Comparison of ENCODE assay signal across 15 cellular contexts in genomic region chr3:139540686-139541085, GRCh38. TPM values are rescaled to one million over a fixed set of nuclear protein-coding genes. Genes with fewer than 3 reads are reported as not detected.
DNase-seq lines count a peak whose midpoint lies in the region; FAIRE-seq and TF ChIP-seq lines count a peak whose summit lies in the region.
"Had no signal": no experiment of that assay in that cellular context is flagged by ENCODE, and none has a peak within 500 bp of the region (broad histone marks: within the 10 kb centered on the region; RNA-seq: fewer than 3 reads in every experiment).

No MANE protein-coding gene starts in this region.

- H3K4me3 Mint-ChIP-seq in brain (peak overlapping the region; percentile 34 to 85 (median 76)), nephron progenitor cell (peak overlapping the region; percentile 89)
- H3K4me3 Mint-ChIP-seq: activated naive CD4-positive, alpha-beta T cell treated with anti-CD3 and anti-CD28 coated beads, Interleukin-2, amount 10 ng/mL, durations not matched to agents 7 days and 5 days had no signal

- H3K36me3 ChIP-seq in ES-I3 (ENCODE audit: insufficient read depth, low read length): no peaks in the 10 kb centered on the region; the same call in 1 of the 2 replicates
- H3K36me3 ChIP-seq in spleen: no peaks in the 10 kb centered on the region

- peak overlapping the region in 2 of 8 donors; percentile 69 to 81 for H3K27ac ChIP-seq in spleen

- H3K36me3 Mint-ChIP-seq in brain (peaks cover 6% of the 10 kb centered on the region), nephron progenitor cell (ENCODE audit: low read depth) (peaks cover 41% of the 10 kb centered on the region)
- H3K36me3 Mint-ChIP-seq: activated naive CD4-positive, alpha-beta T cell treated with anti-CD3 and anti-CD28 coated beads, Interleukin-2, amount 10 ng/mL, durations not matched to agents 7 days and 5 days had no signal

- intact Hi-C loops in spleen (cut with DNase I; ENCODE audit: low total_unique reads): no loop called here

- H3K9ac ChIP-seq in ES-I3 (ENCODE audit: low read depth, low read length): peak overlapping the region; percentile 68; the same call in 1 of the 2 replicates

- H3K4me1 ChIP-seq in ES-I3 (ENCODE audit: insufficient read depth, low read length): peaks cover 29% of the 10 kb centered on the region
- H3K4me1 ChIP-seq in spleen: peaks cover 12 to 50% (median 35%) of the 10 kb centered on the region in 6 donors

- TF ChIP-seq CTCF in brain (conservative IDR thresholded peaks at IDR 0.05): no peak
- TF ChIP-seq CTCF in nephron progenitor cell (IDR thresholded peaks at IDR 0.05): no peak
- TF ChIP-seq CTCF in spleen (IDR thresholded peaks at IDR 0.05 in 8 of 11, conservative IDR thresholded peaks at IDR 0.05 in 3 of 11): no peak

- H3K4me3 ChIP-seq in Jurkat, Clone E6-1 (ENCODE audit: low read length): no peak overlapping the region
- peak overlapping the region in 2 of 8 donors; percentile 57 to 71 for H3K4me3 ChIP-seq in spleen

- H3K27me3 Mint-ChIP-seq in brain: peaks cover 40% of the 10 kb centered on the region
- H3K27me3 Mint-ChIP-seq in nephron progenitor cell (ENCODE audit: low read depth, poor library complexity): peaks cover 2% of the 10 kb centered on the region

- H3K27me3 ChIP-seq in spleen (replicated peaks in 1 of 7): peaks cover 0 to 64% (median 13%) of the 10 kb centered on the region in 7 donors
- H3K27me3 ChIP-seq: testis had no signal

- WGBS in spleen, 5 donors: 48 to 62% (median 53%) methylated on average over 3 of the region's 3 CpGs

- no peak for TF ChIP-seq POLR2A in spleen (IDR thresholded peaks at IDR 0.05)

- H3K9me3 Mint-ChIP-seq in brain (peaks cover 0 to 8% (median 3%) of the 10 kb centered on the region in 5 experiments), nephron progenitor cell (peaks cover 5% of the 10 kb centered on the region)
- H3K9me3 Mint-ChIP-seq: activated naive CD4-positive, alpha-beta T cell treated with anti-CD3 and anti-CD28 coated beads, Interleukin-2, amount 10 ng/mL, durations not matched to agents 7 days and 5 days had no signal

- H3K27ac Mint-ChIP-seq in brain (peak overlapping the region in 4 of 5 experiments; percentile 51 to 97 (median 88)), nephron progenitor cell (peak overlapping the region; percentile 97)
- H3K27ac Mint-ChIP-seq: activated CD4-positive, alpha-beta T cell treated with anti-CD3 and anti-CD28 coated beads for 36 hours; activated naive CD4-positive, alpha-beta T cell treated with anti-CD3 and anti-CD28 coated beads, Interleukin-2, amount 10 ng/mL, durations not matched to agents 7 days and 5 days had no signal

- peaks cover 60% of the 10 kb centered on the region for H3K4me1 Mint-ChIP-seq in brain
- H3K4me1 Mint-ChIP-seq in nephron progenitor cell: peaks cover 65% of the 10 kb centered on the region

- H3K9me3 ChIP-seq in ES-I3 (ENCODE audit: control insufficient read depth, insufficient read depth, low read length) (no peaks in the 10 kb centered on the region), spleen (no peaks in the 10 kb centered on the region)
- H3K9me3 ChIP-seq: testis had no signal

- peak; percentile 11 for DNase-seq in Jurkat, Clone E6-1 (ENCODE audit: low read depth, low spot score)
- DNase-seq in nephron progenitor cell: no peak
- no peak for DNase-seq in midbrain (lab: John Stamatoyannopoulos, UW)
- no peak for DNase-seq in urothelium cell line (ENCODE audit: low spot score)
- no peak for DNase-seq in spleen
- DNase-seq: activated CD4-positive, alpha-beta T cell treated with anti-CD3 and anti-CD28 coated beads for 36 hours; activated naive CD4-positive, alpha-beta T cell treated with anti-CD3 and anti-CD28 coated beads, Interleukin-2, amount 10 ng/mL, durations not matched to agents 7 days and 5 days; NCI-H446 treated with DMSO at 0.1 percent for 48 hours; stimulated activated CD4-positive, alpha-beta T cell treated with anti-CD3 and anti-CD28 coated beads, Interleukin-2, amount 100 ng/mL, for 48 hours; testis had no signal

- no peak for FAIRE-seq in urothelium cell line (lab: Jason Lieb, UNC)
- FAIRE-seq: GM18507 had no signal

RNA-seq across cellular contexts. Expression of gene RBP1, which starts 1.1 kb away (rescaled TPM):
- polyA plus RNA-seq in Jurkat, Clone E6-1 (2012; ENCODE audit: insufficient read depth, insufficient read length): not detected
- 1,006 TPM for polyA plus RNA-seq in brain (ENCODE audit: insufficient read depth, low read depth, low replicate concordance)
- total RNA-seq in spleen: 10 to 100 TPM; 25.8 to 48.1 (median 34.0) TPM
- polyA plus RNA-seq in spleen: 10 to 100 TPM; 21.0 to 29.4 (median 21.6) TPM
- total RNA-seq: activated CD4-positive, alpha-beta T cell treated with anti-CD3 and anti-CD28 coated beads for 36 hours; HT-29; SK-MEL-5 had no signal

Comparison
In these comparisons a context has a peak if more than half of its experiments do, and no peak if none do; other contexts are left out.
1. RNA of gene RBP1, which starts 1.1 kb away (polyA plus RNA-seq): 1,006 TPM in brain (single experiment); 21.0 to 29.4 TPM in spleen; every median in the first group is over 10 times any median in the second.